In genomic region chr17:62065611-62066468, GRCh38 we compare ENCODE assay signal across 8 cellular contexts. TPM values are rescaled to one million over a fixed set of nuclear protein-coding genes. Genes with fewer than 3 reads are reported as not detected.
DNase-seq lines count a peak whose midpoint lies in the region; ATAC-seq and TF ChIP-seq lines count a peak whose summit lies in the region.

No MANE protein-coding gene starts in this region.

- H3K4me3 Mint-ChIP-seq in T-helper 1 cell treated with Interleukin-12 subunit alpha and Interleukin-12 subunit beta and Interleukin-4 antibody, amounts not matched to agents 30 μg/mL and 1 μg/mL, for 36 hours = peak overlapping the region; percentile 97
- H3K4me3 Mint-ChIP-seq in progenitor cell of endocrine pancreas (ENCODE audit: low read depth) = peak overlapping the region; percentile 98

- no peaks in the 10 kb centered on the region for H3K27me3 Mint-ChIP-seq in T-helper 1 cell treated with Interleukin-12 subunit alpha and Interleukin-12 subunit beta and Interleukin-4 antibody, amounts not matched to agents 30 μg/mL and 1 μg/mL, for 36 hours (ENCODE audit: low read depth)
- H3K27me3 Mint-ChIP-seq in progenitor cell of endocrine pancreas = no peaks in the 10 kb centered on the region

- peak overlapping the region; percentile 98 for H3K27ac Mint-ChIP-seq in T-helper 1 cell treated with Interleukin-12 subunit alpha and Interleukin-12 subunit beta and Interleukin-4 antibody, amounts not matched to agents 30 μg/mL and 1 μg/mL, for 36 hours
- H3K27ac Mint-ChIP-seq in progenitor cell of endocrine pancreas = peak overlapping the region; percentile 100

- TF ChIP-seq CTCF in left ventricle myocardium inferior (IDR thresholded peaks at IDR 0.05; ENCODE audit: borderline replicate concordance) = peak; percentile 93
- peak; percentile 95 for TF ChIP-seq CTCF in progenitor cell of endocrine pancreas (IDR thresholded peaks at IDR 0.05; ENCODE audit: unreplicated experiment)

- intact Hi-C loops in left ventricle myocardium inferior (cut with micrococcal nuclease) = no loop called here

- no peaks in the 10 kb centered on the region for H3K9me3 Mint-ChIP-seq in T-helper 1 cell treated with Interleukin-12 subunit alpha and Interleukin-12 subunit beta and Interleukin-4 antibody, amounts not matched to agents 30 μg/mL and 1 μg/mL, for 36 hours
- no peaks in the 10 kb centered on the region for H3K9me3 Mint-ChIP-seq in progenitor cell of endocrine pancreas (ENCODE audit: low read depth)

- no peaks in the 10 kb centered on the region for H3K27me3 ChIP-seq in left ventricle myocardium inferior (ENCODE audit: low read depth)

- H3K36me3 Mint-ChIP-seq in T-helper 1 cell treated with Interleukin-12 subunit alpha and Interleukin-12 subunit beta and Interleukin-4 antibody, amounts not matched to agents 30 μg/mL and 1 μg/mL, for 36 hours (ENCODE audit: low read depth) = peaks cover 21% of the 10 kb centered on the region
- H3K36me3 Mint-ChIP-seq in progenitor cell of endocrine pancreas (ENCODE audit: insufficient read depth) = peaks cover 3% of the 10 kb centered on the region

- DNase-seq in NCI-H1694 (lab: John Stamatoyannopoulos, UW) (peak; percentile 93), amygdala (lab: John Stamatoyannopoulos, UW) (peak; percentile 37 to 99 (median 96)), left ventricle myocardium inferior (peak; percentile 98), progenitor cell of endocrine pancreas (ENCODE audit: low spot score, unreplicated experiment) (peak; percentile 98), ureter (ENCODE audit: low spot score) (peak; percentile 99)

- TF ChIP-seq POLR2A in GM15510 (IDR thresholded peaks at IDR 0.05; ENCODE audit: borderline replicate concordance, extremely low read depth, insufficient read length) = peak; percentile 70

- H3K4me1 ChIP-seq in left ventricle myocardium inferior = peaks cover 44% of the 10 kb centered on the region

- peaks cover 27% of the 10 kb centered on the region for H3K4me1 Mint-ChIP-seq in T-helper 1 cell treated with Interleukin-12 subunit alpha and Interleukin-12 subunit beta and Interleukin-4 antibody, amounts not matched to agents 30 μg/mL and 1 μg/mL, for 36 hours (ENCODE audit: low read depth)
- H3K4me1 Mint-ChIP-seq in progenitor cell of endocrine pancreas (ENCODE audit: low read depth) = peaks cover 35% of the 10 kb centered on the region

- no peaks in the 10 kb centered on the region for H3K9me3 ChIP-seq in left ventricle myocardium inferior (replicated peaks)

- peak; percentile 96 for ATAC-seq in HG02885 (IDR thresholded peaks at IDR 0.05; ENCODE audit: poor library complexity, unreplicated experiment)

- H3K36me3 ChIP-seq in left ventricle myocardium inferior = peaks cover 5% of the 10 kb centered on the region

- H3K4me3 ChIP-seq in left ventricle myocardium inferior = peak overlapping the region; percentile 96

- peak overlapping the region; percentile 97 for H3K27ac ChIP-seq in left ventricle myocardium inferior (replicated peaks)

RNA-seq across cellular contexts. Expression of gene MED13, which starts 0.8 kb away (rescaled TPM):
- total RNA-seq in left ventricle myocardium inferior = 29.0 TPM
- 68.8 and 83.7 TPM in 2 replicates for total RNA-seq in progenitor cell of endocrine pancreas
- 86.2 TPM for total RNA-seq in ureter

Comparison
In these comparisons a context has a peak if more than half of its experiments do, and no peak if none do; other contexts are left out.
1. Peak in every context shown above with its lines: DNase-seq, ATAC-seq, H3K4me3 ChIP-seq and H3K27ac ChIP-seq.